ENCODE assay signal across 27 cellular contexts in the genomic region with DNA sequence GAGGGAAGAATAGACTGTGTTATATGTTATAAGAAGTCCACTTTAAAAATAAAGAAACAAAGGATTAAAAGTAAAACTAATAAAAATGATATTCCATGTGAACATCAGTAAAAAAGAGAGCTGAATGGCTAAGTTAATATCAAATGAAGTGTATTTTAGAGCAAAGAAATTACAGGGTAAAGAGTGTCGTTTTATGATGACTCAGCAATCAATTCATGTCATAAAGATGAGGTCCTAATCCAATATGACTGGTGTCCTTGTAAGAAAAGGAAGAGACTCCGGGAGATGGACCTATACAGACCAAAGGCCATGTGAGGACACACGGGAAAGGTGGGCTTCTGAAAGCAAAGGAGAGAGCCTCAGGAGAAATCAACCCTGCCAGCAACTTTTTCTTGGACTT.
A peak's percentile ranks its signal among the peaks of the same experiment; 100 is the strongest.
DNase-seq lines count a peak whose midpoint lies in the region; ATAC-seq, FAIRE-seq and TF ChIP-seq lines count a peak whose summit lies in the region.
"Had no signal": no experiment of that assay in that cellular context is flagged by ENCODE, and none has a peak within 500 bp of the region (broad histone marks: within the 10 kb centered on the region; RNA-seq: fewer than 3 reads in every experiment).

No MANE protein-coding gene starts in this region.

- H3K79me2 ChIP-seq in HepG2 (ENCODE audit: insufficient read depth, low read length) (no peaks in the 10 kb centered on the region), K562 (ENCODE audit: control insufficient read depth, insufficient read depth, low read length) (no peaks in the 10 kb centered on the region), neural progenitor cell (ENCODE audit: low read depth) (no peaks in the 10 kb centered on the region)

- intact Hi-C loops in HepG2 (cut with micrococcal nuclease; ENCODE audit: unreplicated experiment) (no loop called here), right lobe of liver (cut with DNase I) (no loop called here), K562 (cut with micrococcal nuclease) (no loop called here)

- peaks cover 7% of the 10 kb centered on the region for H3F3A ChIP-seq in neural progenitor cell (ENCODE audit: low read depth)

- ATAC-seq in HepG2 (no peak), right lobe of liver (no peak), K562 (no peak), upper lobe of left lung (ENCODE audit: low FRiP score in 2 of 2) (no peak), GM19452 (IDR thresholded peaks at IDR 0.05; ENCODE audit: unreplicated experiment) (no peak)
- ATAC-seq: GM12878 had no signal

- H3K27me3 ChIP-seq in HepG2 (ENCODE audit: control insufficient read depth in 1 of 2, insufficient read depth in 2 of 2, low read length in 2 of 2) (no peaks in the 10 kb centered on the region), right lobe of liver (no peaks in the 10 kb centered on the region), K562 (ENCODE audit: control insufficient read depth in 2 of 2, insufficient read depth in 2 of 2, low read length in 2 of 2) (no peaks in the 10 kb centered on the region), neural progenitor cell (no peaks in the 10 kb centered on the region), upper lobe of left lung (no peaks in the 10 kb centered on the region)
- H3K27me3 ChIP-seq: BE2C, BLaER1 had no signal

- FAIRE-seq in HepG2 (lab: Jason Lieb, UNC) (no peak), K562 (lab: Jason Lieb, UNC) (no peak)
- FAIRE-seq: GM12878, GM12892, GM18507, GM19239 had no signal

- under 1% methylated on average over 3 of the region's 3 CpGs for WGBS in HepG2 (ENCODE audit: low lambda C conversion rate)
- WGBS in right lobe of liver (ENCODE audit: insufficient coverage, low coverage, low lambda C conversion rate, missing lambda C conversion rate) = 40% methylated on average over 3 of the region's 3 CpGs
- WGBS in K562 (ENCODE audit: insufficient coverage, low coverage, missing lambda C conversion rate) = 0% methylated on average over 3 of the region's 3 CpGs
- WGBS in upper lobe of left lung, 2 donors = 73 to 75% methylated on average over 3 of the region's 3 CpGs

- TF ChIP-seq CTCF in HepG2 (CRISPR knock-in tag; IDR thresholded peaks at IDR 0.05) = no peak
- no peak for TF ChIP-seq CTCF in right lobe of liver (IDR thresholded peaks at IDR 0.05)
- TF ChIP-seq CTCF in K562 (IDR thresholded peaks at IDR 0.05 in 2 of 3, conservative IDR thresholded peaks at IDR 0.05 in 1 of 3; ENCODE audit: insufficient read depth in 2 of 3, low read depth in 1 of 3, low read length in 3 of 3) = no peak
- no peak for TF ChIP-seq CTCF in neural progenitor cell (IDR thresholded peaks at IDR 0.05)
- no peak for TF ChIP-seq CTCF in upper lobe of left lung (IDR thresholded peaks at IDR 0.05)

- no peaks in the 10 kb centered on the region for H3K36me3 Mint-ChIP-seq in neural progenitor cell
- H3K36me3 Mint-ChIP-seq: CD14-positive monocyte; CD4-positive, alpha-beta memory T cell; CD4-positive, CD25-positive, alpha-beta regulatory T cell; CD8-positive, alpha-beta memory T cell had no signal

- no peak for TF ChIP-seq RAD21 in HepG2 (CRISPR knock-in tag; IDR thresholded peaks at IDR 0.05)
- no peak for TF ChIP-seq RAD21 in K562 (CRISPR knock-in tag; conservative IDR thresholded peaks at IDR 0.05 in 1 of 2, IDR thresholded peaks at IDR 0.05 in 1 of 2)

- TF ChIP-seq EP300 in HepG2 (IDR thresholded peaks at IDR 0.05; ENCODE audit: low read depth in 2 of 2, low read length in 2 of 2) (no peak), HepG2 (CRISPR knock-in tag; IDR thresholded peaks at IDR 0.05; ENCODE audit: borderline replicate concordance) (no peak), K562 (IDR thresholded peaks at IDR 0.05; ENCODE audit: low read length) (no peak), upper lobe of left lung (IDR thresholded peaks at IDR 0.05) (no peak)

- TF ChIP-seq POLR2A in HepG2 (IDR thresholded peaks at IDR 0.05; ENCODE audit: insufficient read depth in 1 of 2, low read depth in 2 of 2, low read length in 2 of 2) (no peak), right lobe of liver (IDR thresholded peaks at IDR 0.05) (no peak), K562 (conservative IDR thresholded peaks at IDR 0.05) (no peak), upper lobe of left lung (IDR thresholded peaks at IDR 0.05) (no peak)

- H3K4me3 ChIP-seq in HepG2 (replicated peaks in 1 of 3; ENCODE audit: insufficient read depth in 1 of 3, low read depth in 2 of 3, low read length in 3 of 3) (no peak overlapping the region), right lobe of liver (no peak overlapping the region), K562 (no peak overlapping the region), neural progenitor cell (no peak overlapping the region), upper lobe of left lung (no peak overlapping the region)
- H3K4me3 ChIP-seq: BLaER1, GM12878 had no signal

- H3K27ac ChIP-seq in HepG2 (ENCODE audit: extremely low read length, insufficient read depth, low read length) (no peak overlapping the region), right lobe of liver (no peak overlapping the region), K562 (ENCODE audit: extremely low read depth, low read depth, low read length) (no peak overlapping the region), neural progenitor cell (no peak overlapping the region), upper lobe of left lung (no peak overlapping the region)
- H3K27ac ChIP-seq: 22Rv1, BLaER1 had no signal

- no TSS peak for BruUV-seq in HepG2 (replicated peaks; lab: Mats Ljungman, UMichigan)
- no TSS peak for BruUV-seq in K562 (replicated peaks; lab: Mats Ljungman, UMichigan)

- no peaks in the 10 kb centered on the region for H3K9me1 ChIP-seq in K562 (ENCODE audit: control insufficient read depth, insufficient read depth, low read length)

- no peaks in the 10 kb centered on the region for H3K27me3 Mint-ChIP-seq in neural progenitor cell (ENCODE audit: insufficient read depth, low read depth)
- H3K27me3 Mint-ChIP-seq: CD4-positive, alpha-beta memory T cell; CD4-positive, CD25-positive, alpha-beta regulatory T cell; CD8-positive, alpha-beta memory T cell had no signal

- H3K36me3 ChIP-seq in HepG2 (replicated peaks in 1 of 2; ENCODE audit: control insufficient read depth in 1 of 2, insufficient read depth in 2 of 2, low read length in 2 of 2) (no peaks in the 10 kb centered on the region), right lobe of liver (no peaks in the 10 kb centered on the region), K562 (ENCODE audit: control insufficient read depth, insufficient read depth, low read length) (no peaks in the 10 kb centered on the region), neural progenitor cell (peaks cover 3% of the 10 kb centered on the region), upper lobe of left lung (no peaks in the 10 kb centered on the region)
- H3K36me3 ChIP-seq: BE2C, BLaER1 had no signal

- H4K20me1 ChIP-seq in HepG2 (ENCODE audit: insufficient read depth, low read length) (no peaks in the 10 kb centered on the region), K562 (replicated peaks; ENCODE audit: control insufficient read depth, insufficient read depth, low read length) (no peaks in the 10 kb centered on the region), neural progenitor cell (ENCODE audit: low read depth) (no peaks in the 10 kb centered on the region)
- H4K20me1 ChIP-seq: BLaER1 had no signal

- no peak overlapping the region for H3K4me2 ChIP-seq in HepG2 (ENCODE audit: low read depth, low read length)
- no peak overlapping the region for H3K4me2 ChIP-seq in K562 (ENCODE audit: insufficient read depth, low read length)
- H3K4me2 ChIP-seq in neural progenitor cell = no peak overlapping the region
- H3K4me2 ChIP-seq: BLaER1 had no signal

- in situ Hi-C loops in HepG2 (cut with HindIII; ENCODE audit: extremely low pct_ligation_motif_present, low pct_unique_long_range_greater_than_20kb) (no loop called here), K562 (cut with MboI) (no loop called here)

- H3K9ac ChIP-seq in HepG2 (ENCODE audit: insufficient read depth, low read depth, low read length) = no peak overlapping the region
- H3K9ac ChIP-seq in K562 (ENCODE audit: insufficient read depth in 1 of 2, low read depth in 2 of 2, low read length in 2 of 2) = no peak overlapping the region
- no peak overlapping the region for H3K9ac ChIP-seq in neural progenitor cell
- H3K9ac ChIP-seq: BLaER1 had no signal

- H3K27ac Mint-ChIP-seq in neural progenitor cell = no peak overlapping the region
- H3K27ac Mint-ChIP-seq: CD14-positive monocyte; CD4-positive, alpha-beta memory T cell; CD4-positive, CD25-positive, alpha-beta regulatory T cell; CD8-positive, alpha-beta memory T cell had no signal

- no peak overlapping the region for H3K4me3 Mint-ChIP-seq in neural progenitor cell
- H3K4me3 Mint-ChIP-seq: CD14-positive monocyte; CD4-positive, alpha-beta memory T cell; CD8-positive, alpha-beta memory T cell had no signal

- H3K9me3 Mint-ChIP-seq in neural progenitor cell = peaks cover 2% of the 10 kb centered on the region

- H2AFZ ChIP-seq in HepG2 (ENCODE audit: low read length) = no peak overlapping the region
- no peak overlapping the region for H2AFZ ChIP-seq in K562 (ENCODE audit: low read depth, low read length)
- H2AFZ ChIP-seq in neural progenitor cell (replicated peaks) = peak overlapping the region; percentile 9

- H3K9me3 ChIP-seq in HepG2 (ENCODE audit: low read length) = peaks cover 67% of the 10 kb centered on the region
- no peaks in the 10 kb centered on the region for H3K9me3 ChIP-seq in right lobe of liver
- H3K9me3 ChIP-seq in K562 (replicated peaks; ENCODE audit: control insufficient read depth, insufficient read depth, low read depth, low read length) = no peaks in the 10 kb centered on the region
- H3K9me3 ChIP-seq in neural progenitor cell (ENCODE audit: low read depth) = no peaks in the 10 kb centered on the region
- no peaks in the 10 kb centered on the region for H3K9me3 ChIP-seq in upper lobe of left lung
- H3K9me3 ChIP-seq: BE2C, BLaER1 had no signal

- H3K4me1 ChIP-seq in HepG2 (ENCODE audit: insufficient read depth, low read length) (no peaks in the 10 kb centered on the region), right lobe of liver (no peaks in the 10 kb centered on the region), K562 (replicated peaks in 1 of 2; ENCODE audit: control insufficient read depth in 2 of 2, insufficient read depth in 2 of 2, low read length in 2 of 2) (no peaks in the 10 kb centered on the region), neural progenitor cell (peaks cover 3% of the 10 kb centered on the region), upper lobe of left lung (no peaks in the 10 kb centered on the region)
- H3K4me1 ChIP-seq: BE2C, BLaER1 had no signal

- POLR2A ChIA-PET in HepG2 (lab: Yijun Ruan, JAX) = no interaction called here
- POLR2A ChIA-PET in K562 (lab: Yijun Ruan, JAX) = no interaction called here

- no peaks in the 10 kb centered on the region for H3K4me1 Mint-ChIP-seq in neural progenitor cell
- H3K4me1 Mint-ChIP-seq: CD14-positive monocyte; CD4-positive, alpha-beta memory T cell; CD4-positive, CD25-positive, alpha-beta regulatory T cell; CD8-positive, alpha-beta memory T cell had no signal

- no peak for DNase-seq in HepG2 (ENCODE audit: low spot score)
- DNase-seq in right lobe of liver = no peak
- DNase-seq in K562 (ENCODE audit: extremely low read depth in 1 of 4, low spot score in 3 of 4) = no peak
- DNase-seq in neural progenitor cell (ENCODE audit: low spot score) = no peak
- no peak for DNase-seq in upper lobe of left lung
- DNase-seq: ACHN; BE2C; C1 segment of cervical spinal cord; CD4-positive, alpha-beta memory T cell; CD4-positive, CD25-positive, alpha-beta regulatory T cell; CD8-positive, alpha-beta memory T cell; COR-L47; DMS 273 treated with DMSO at 0.1 percent for 48 hours; DMS153; DMS53; DMS79; DND-41; EL; GDM1 had no signal

- CTCF ChIA-PET in HepG2 (lab: Yijun Ruan, JAX; ENCODE audit: low intra/inter-chr PET ratio, low total read pairs) = no interaction called here
- CTCF ChIA-PET in K562 (lab: Yijun Ruan, JAX; ENCODE audit: low intra/inter-chr PET ratio) = no interaction called here

Comparison
In these comparisons a context has a peak if more than half of its experiments do, and no peak if none do; other contexts are left out.
1. Of the 241 proteins assayed by ChIP-seq in both HepG2 and K562: peak only in HepG2: none; only in K562: MAFG; in both: MAFF and MAFK; in neither: 238.